Comparison of ENCODE assay signal across 6 cellular contexts in the genomic region with DNA sequence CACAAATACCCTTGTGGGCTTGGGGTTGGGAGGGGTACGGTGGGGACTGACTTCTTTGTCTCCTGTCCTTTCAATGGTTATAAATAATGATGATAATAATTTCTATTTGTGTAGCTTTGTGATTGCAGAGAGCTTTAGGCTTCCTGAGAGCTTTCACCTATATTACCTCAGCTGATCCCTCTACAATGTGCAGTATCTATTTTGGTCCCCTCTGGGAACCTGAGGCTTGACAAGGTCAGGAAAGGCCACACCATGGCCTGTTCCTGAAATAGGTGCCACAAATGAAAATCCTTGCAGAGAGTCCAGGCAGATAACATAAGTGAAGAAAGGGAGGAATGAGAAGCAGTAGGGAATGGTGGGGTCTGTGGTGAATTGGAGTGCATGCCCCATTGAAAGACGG. TPM values are rescaled to one million over a fixed set of nuclear protein-coding genes. Genes with fewer than 3 reads are reported as not detected.
DNase-seq lines count a peak whose midpoint lies in the region; ATAC-seq and TF ChIP-seq lines count a peak whose summit lies in the region.
"Not testable (repeated sequence)": the region's sequence is repeated elsewhere in the genome, so short reads cannot be mapped to it uniquely, and the experiment has no call there.
"Had no signal": no experiment of that assay in that cellular context is flagged by ENCODE, and none has a peak within 500 bp of the region (broad histone marks: within the 10 kb centered on the region; RNA-seq: fewer than 3 reads in every experiment).

No MANE protein-coding gene starts in this region.

- not testable (repeated sequence) for TF ChIP-seq CTCF in psoas muscle (IDR thresholded peaks at IDR 0.05)

- peak; percentile 60 for ATAC-seq in Right ventricle myocardium superior (ENCODE audit: poor library complexity)
- peak; percentile 87 for ATAC-seq in left ventricle myocardium superior
- peak in 3 of 4 donors; percentile 64 to 68 (median 68) for ATAC-seq in psoas muscle

- peak; percentile 0 for DNase-seq in M059J (ENCODE audit: low read depth)
- DNase-seq in Right ventricle myocardium superior, left ventricle myocardium superior, psoas muscle: not testable (repeated sequence)

- not testable (repeated sequence) for H3K27me3 ChIP-seq in psoas muscle (ENCODE audit: insufficient read depth in 3 of 3, low read length in 2 of 3)

- whole genome bisulfite sequencing in psoas muscle, 3 donors, result no CpG with 5 or more reads among the region's 2 CpGs

- not testable (repeated sequence) for H3K4me3 ChIP-seq in psoas muscle

- H3K4me1 ChIP-seq in psoas muscle, result not testable (repeated sequence)

- not testable (repeated sequence) for H3K9me3 ChIP-seq in psoas muscle

- not testable (repeated sequence) for H3K36me3 ChIP-seq in psoas muscle (ENCODE audit: insufficient read depth in 1 of 2, low read depth in 1 of 2)

- intact Hi-C loops in Right ventricle myocardium superior (cut with DNase I); left ventricle myocardium superior (cut with micrococcal nuclease); psoas muscle (cut with DNase I): not testable (repeated sequence)

- H3K27ac ChIP-seq in psoas muscle, result not testable (repeated sequence)

RNA-seq across cellular contexts. Expression of a gene that starts 45.6 kb away (rescaled TPM):
- 7.4 and 17.5 TPM in 2 replicates for total RNA-seq in M059J (2014; rRNA removed; shearing (Covaris generic))
- total RNA-seq in Right ventricle myocardium superior (not detected), left ventricle myocardium superior (not detected), psoas muscle (under 1 TPM in 2 of 4 donors, not detected in 2; 0.36 to 0.42 TPM)
- 1 to 10 TPM in 2 of 3 donors, not detected in 1; 5.7 to 6.4 TPM for polyA plus RNA-seq in psoas muscle
- total RNA-seq: Calu3; CD4-positive, CD25-positive, alpha-beta regulatory T cell had no signal
